ENCODE assay signal across 27 cellular contexts in the genomic region with DNA sequence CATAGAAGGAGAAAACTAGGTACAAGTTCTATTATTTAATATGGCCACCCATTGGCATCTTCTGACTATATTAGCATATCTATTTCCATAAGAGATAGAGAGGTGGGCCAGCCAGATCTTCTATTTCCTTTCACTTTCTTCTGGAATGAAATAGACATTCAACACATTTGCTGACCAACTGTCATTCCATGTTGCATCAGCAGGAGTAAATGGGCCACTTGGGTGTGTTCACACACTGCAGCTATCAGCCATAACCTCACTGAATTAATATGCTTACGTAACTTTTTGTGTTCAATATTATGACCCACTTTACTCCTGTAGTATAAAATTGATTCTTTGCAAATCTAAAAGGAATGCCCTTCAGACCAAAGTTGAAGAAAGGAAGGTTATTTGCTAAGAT.
"Had no signal": no experiment of that assay in that cellular context is flagged by ENCODE, and none has a peak within 500 bp of the region (broad histone marks: within the 10 kb centered on the region; RNA-seq: fewer than 3 reads in every experiment).

No MANE protein-coding gene starts in this region.

- H3K4me3 Mint-ChIP-seq: dendritic cell treated with granulocyte-macrophage colony-stimulating factor and Interleukin-4, amounts not matched to agents 40 ng/mL and 50 ng/mL, for 4 days; effector memory CD8-positive, alpha-beta T cell; endodermal cell had no signal

- H3K9me3 Mint-ChIP-seq: endodermal cell had no signal

- FAIRE-seq: colon, endometrium, endothelial cell of umbilical vein had no signal

- DNase-seq: colonic mucosa; cortex of kidney; dermis blood vessel endothelial cell; dorsolateral prefrontal cortex; effector CD4-positive, alpha-beta T cell; effector CD8-positive, alpha-beta T cell; effector memory CD4-positive, alpha-beta T cell; effector memory CD8-positive, alpha-beta T cell; endodermal cell; esophagus squamous epithelium; foreskin fibroblast; foreskin keratinocyte; foreskin melanocyte; gastrocnemius medialis; glutamatergic neuron; head of caudate nucleus; heart left ventricle; heart right ventricle had no signal

- H3K27me3 Mint-ChIP-seq: dendritic cell treated with granulocyte-macrophage colony-stimulating factor and Interleukin-4, amounts not matched to agents 40 ng/mL and 50 ng/mL, for 4 days; effector memory CD8-positive, alpha-beta T cell had no signal

- H3K27ac Mint-ChIP-seq: dendritic cell treated with granulocyte-macrophage colony-stimulating factor and Interleukin-4, amounts not matched to agents 40 ng/mL and 50 ng/mL, for 4 days; effector memory CD8-positive, alpha-beta T cell; endodermal cell had no signal

- H3K9me3 ChIP-seq: colonic mucosa, esophagus muscularis mucosa, gastrocnemius medialis, gastroesophageal sphincter had no signal

- H3K4me1 ChIP-seq: colonic mucosa, esophagus muscularis mucosa, esophagus squamous epithelium, foreskin keratinocyte, gastrocnemius medialis, gastroesophageal sphincter, heart left ventricle, heart right ventricle had no signal

- H3K27ac ChIP-seq: colonic mucosa, coronary artery, dorsolateral prefrontal cortex, epithelial cell of prostate, esophagus muscularis mucosa, esophagus squamous epithelium, foreskin keratinocyte, gastrocnemius medialis, gastroesophageal sphincter, heart left ventricle, heart right ventricle had no signal

- H3K4me3 ChIP-seq: colonic mucosa, coronary artery, dorsolateral prefrontal cortex, esophagus muscularis mucosa, esophagus squamous epithelium, gastrocnemius medialis, gastroesophageal sphincter, heart left ventricle, heart right ventricle had no signal

- ATAC-seq: effector memory CD8-positive, alpha-beta T cell; esophagus mucosa; foreskin keratinocyte; gastrocnemius medialis; gastroesophageal sphincter; heart left ventricle; heart right ventricle had no signal

- H3K4me1 Mint-ChIP-seq: endodermal cell had no signal

- H3K36me3 ChIP-seq: colonic mucosa, esophagus muscularis mucosa, esophagus squamous epithelium, gastrocnemius medialis, gastroesophageal sphincter, heart left ventricle, heart right ventricle had no signal

- H3K27me3 ChIP-seq: colonic mucosa, dorsolateral prefrontal cortex, esophagus muscularis mucosa, esophagus squamous epithelium, foreskin keratinocyte, gastrocnemius medialis, gastroesophageal sphincter, heart left ventricle, heart right ventricle had no signal
